ENCODE assay signal across 23 cellular contexts in genomic region chr11:7551571-7551970, GRCh38. TPM values are rescaled to one million over a fixed set of nuclear protein-coding genes. Genes with fewer than 3 reads are reported as not detected.
DNase-seq lines count a peak whose midpoint lies in the region; ATAC-seq, FAIRE-seq and TF ChIP-seq lines count a peak whose summit lies in the region.
"Had no signal": no experiment of that assay in that cellular context is flagged by ENCODE, and none has a peak within 500 bp of the region (broad histone marks: within the 10 kb centered on the region; RNA-seq: fewer than 3 reads in every experiment).

No MANE protein-coding gene starts in this region.

- no peak overlapping the region for H3K4me3 Mint-ChIP-seq in nephron progenitor cell
- H3K4me3 Mint-ChIP-seq: stimulated activated memory B cell treated with anti-CD40 and anti-IgM and Interleukin-4, amounts not matched to agents 10 μg/mL and 1 μg/mL and 100 μg/mL, for 72 hours; T-helper 17 cell had no signal

- H3K9me3 Mint-ChIP-seq in nephron progenitor cell: peaks cover 5% of the 10 kb centered on the region
- H3K9me3 Mint-ChIP-seq: stimulated activated memory B cell treated with anti-CD40 and anti-IgM and Interleukin-4, amounts not matched to agents 10 μg/mL and 1 μg/mL and 100 μg/mL, for 72 hours had no signal

- intact Hi-C loops in pancreas (cut with DNase I): no loop called here

- no peak overlapping the region for H3K4me3 ChIP-seq in cardiac fibroblast (replicated peaks in 1 of 2; ENCODE audit: low read depth in 2 of 2, low read length in 2 of 2)
- H3K4me3 ChIP-seq in pancreas: no peak overlapping the region
- H3K4me3 ChIP-seq: ascending aorta, spleen, upper lobe of left lung had no signal

- no peaks in the 10 kb centered on the region for H3K27me3 ChIP-seq in pancreas
- H3K27me3 ChIP-seq: ascending aorta, upper lobe of left lung had no signal

- no peaks in the 10 kb centered on the region for H3K36me3 ChIP-seq in pancreas
- H3K36me3 ChIP-seq: ascending aorta, upper lobe of left lung had no signal

- no peak overlapping the region for H3K27ac Mint-ChIP-seq in nephron progenitor cell
- H3K27ac Mint-ChIP-seq: stimulated activated memory B cell treated with anti-CD40 and anti-IgM and Interleukin-4, amounts not matched to agents 10 μg/mL and 1 μg/mL and 100 μg/mL, for 72 hours; T-helper 17 cell had no signal

- no peak overlapping the region for H3K27ac ChIP-seq in pancreas
- H3K27ac ChIP-seq: ascending aorta, parathyroid adenoma, spleen, upper lobe of left lung had no signal

- no peak for ATAC-seq in GM18907 (IDR thresholded peaks at IDR 0.05; ENCODE audit: unreplicated experiment)
- no peak for ATAC-seq in pancreas
- ATAC-seq: esophagus mucosa; left colon; stimulated activated memory B cell treated with anti-CD40 and anti-IgM and Interleukin-4, amounts not matched to agents 10 μg/mL and 1 μg/mL and 100 μg/mL, for 72 hours; T-helper 17 cell had no signal

- TF ChIP-seq CTCF in cardiac fibroblast (IDR thresholded peaks at IDR 0.05; ENCODE audit: low read depth, low read length) (no peak), nephron progenitor cell (IDR thresholded peaks at IDR 0.05) (no peak), pancreas (IDR thresholded peaks at IDR 0.05) (no peak)

- no peaks in the 10 kb centered on the region for H3K9me3 ChIP-seq in pancreas
- H3K9me3 ChIP-seq: ascending aorta, spleen, upper lobe of left lung had no signal

- FAIRE-seq in pancreas (lab: Jason Lieb, UNC): no peak
- FAIRE-seq: GM12891, H1 had no signal

- DNase-seq in AG08395 (ENCODE audit: low spot score): peak; percentile 73
- peak; percentile 58 for DNase-seq in HT1080 (ENCODE audit: low read depth)
- DNase-seq in cardiac fibroblast (ENCODE audit: low read depth in 2 of 2): peak; percentile 65 to 67
- DNase-seq in kidney tubule cell (ENCODE audit: low spot score): peak; percentile 60
- no peak for DNase-seq in nephron progenitor cell
- no peak for DNase-seq in pancreas
- no peak for DNase-seq in mucosa of gallbladder (ENCODE audit: low spot score)
- DNase-seq: activated effector memory CD4-positive, alpha-beta T cell treated with anti-CD3 and anti-CD28 coated beads, Interleukin-2, amount 50 U/mL, for 16 hours; cortex of kidney; hippocampal formation; left colon; NCI-H146; NK-92 treated with Interleukin-12 subunit alpha and Interleukin-12 subunit beta, amount 100 ng/mL, for 24 hours; spleen; T-helper 17 cell; upper lobe of left lung had no signal

- peaks cover 36% of the 10 kb centered on the region for H3K4me1 Mint-ChIP-seq in nephron progenitor cell

- 92 to 100% methylated on average over 1 of the region's 1 CpG for WGBS in pancreas, 2 donors

- H3K36me3 Mint-ChIP-seq in nephron progenitor cell (ENCODE audit: low read depth): peaks cover 13% of the 10 kb centered on the region

- H3K4me1 ChIP-seq in pancreas: no peaks in the 10 kb centered on the region
- H3K4me1 ChIP-seq: ascending aorta, spleen, upper lobe of left lung had no signal

- peaks cover 14% of the 10 kb centered on the region for H3K27me3 Mint-ChIP-seq in nephron progenitor cell (ENCODE audit: low read depth, poor library complexity)
- H3K27me3 Mint-ChIP-seq: stimulated activated memory B cell treated with anti-CD40 and anti-IgM and Interleukin-4, amounts not matched to agents 10 μg/mL and 1 μg/mL and 100 μg/mL, for 72 hours; T-helper 17 cell had no signal

RNA-seq across cellular contexts. Expression of gene PPFIBP2, which starts 37.8 kb away (rescaled TPM):
- 1.2 and 2.6 TPM in 2 replicates for total RNA-seq in HT1080 (2014; rRNA removed; shearing (Covaris generic))
- polyA plus RNA-seq in HT1080 (2015; cell fraction: cytosol; rRNA removed): 0.83 and 2.2 TPM in 2 replicates
- 0.56 and 1.2 TPM in 2 replicates for polyA plus RNA-seq in HT1080 (2015; cell fraction: nucleus; rRNA removed)
- 10 to 100 TPM in 5 of 6 donors, 1 to 10 TPM in 1; 8.6 to 24.7 (median 11.4) TPM for total RNA-seq in pancreas
- 10 to 100 TPM in 1 of 2 donors, 1 to 10 TPM in 1; 8.0 to 12.6 TPM for polyA plus RNA-seq in pancreas
- 104 TPM for total RNA-seq in mucosa of gallbladder

Comparison
In these comparisons a context has a peak if more than half of its experiments do, and no peak if none do; other contexts are left out.
1. DNase-seq: peak in AG08395 (single experiment), HT1080 (single experiment), cardiac fibroblast (2 of 2) and kidney tubule cell (single experiment); none in nephron progenitor cell (single experiment), pancreas (0 of 6) and mucosa of gallbladder (single experiment).